ENCODE assay signal across 8 cellular contexts in genomic region chr6:33248932-33249731, GRCh38. TPM values are rescaled to one million over a fixed set of nuclear protein-coding genes. Genes with fewer than 3 reads are reported as not detected.
A peak's percentile ranks its signal among the peaks of the same experiment; 100 is the strongest.
DNase-seq lines count a peak whose midpoint lies in the region; ATAC-seq and TF ChIP-seq lines count a peak whose summit lies in the region.

No MANE protein-coding gene starts in this region.

- peak; percentile 32 to 39 for TF ChIP-seq RAD21 in liver (IDR thresholded peaks at IDR 0.05)

- peak overlapping the region; percentile 79 to 86 for H3K9ac ChIP-seq in liver (ENCODE audit: low read depth in 1 of 2, low read length in 2 of 2)

- H3K36me3 ChIP-seq in liver (ENCODE audit: control insufficient read depth in 4 of 4, insufficient read depth in 3 of 4, low read depth in 1 of 4, low read length in 3 of 4), result peaks cover 0 to 6% (median 1%) of the 10 kb centered on the region in 4 donors

- peak; percentile 99 for DNase-seq in NCI-H748 treated with DMSO at 0.1 percent for 48 hours (lab: John Stamatoyannopoulos, UW)
- DNase-seq in activated CD4-positive, alpha-beta T cell treated with anti-CD3 and anti-CD28 coated beads, Interleukin-2, amount 50 U/mL, for 48 hours, result peak; percentile 98 to 99
- peak; percentile 97 to 99 for DNase-seq in dermis microvascular lymphatic vessel endothelial cell (ENCODE audit: low read depth in 2 of 2)
- peak; percentile 96 for DNase-seq in stimulated activated CD4-positive, alpha-beta T cell treated with anti-CD3 and anti-CD28 coated beads, Interleukin-4, amount 100 ng/mL, for 24 hours

- H3K27me3 ChIP-seq in liver (ENCODE audit: control insufficient read depth in 4 of 4, insufficient read depth in 4 of 4, low read length in 3 of 4), result no peaks in the 10 kb centered on the region

- ATAC-seq in GM19372 (IDR thresholded peaks at IDR 0.05; ENCODE audit: low read depth, unreplicated experiment) (peak; percentile 86), HG03558 (IDR thresholded peaks at IDR 0.05; ENCODE audit: extremely low read depth, unreplicated experiment) (peak; percentile 61)

- H3K27ac ChIP-seq in C4-2B (peak overlapping the region; percentile 95), liver (ENCODE audit: low read depth in 1 of 2, low read length in 2 of 2) (peak overlapping the region; percentile 92 to 97)

- H3K4me3 ChIP-seq in liver (ENCODE audit: low read depth in 1 of 3, low read length in 3 of 3), result peak overlapping the region; percentile 55 to 76 (median 67)

- H3K9me3 ChIP-seq in liver (ENCODE audit: control insufficient read depth in 4 of 4, low read length in 3 of 4), result no peaks in the 10 kb centered on the region

- TF ChIP-seq CTCF in C4-2B (conservative IDR thresholded peaks at IDR 0.05) (no peak), liver (IDR thresholded peaks at IDR 0.05; ENCODE audit: low read depth, low read length, missing input control) (peak; percentile 13)

- H3K4me1 ChIP-seq in liver (ENCODE audit: control insufficient read depth in 4 of 4, insufficient read depth in 4 of 4, low read length in 3 of 4), result peaks cover 2 to 29% (median 23%) of the 10 kb centered on the region in 4 donors

- under 1% methylated on average over 58 of the region's 58 CpGs for WGBS in liver

TF ChIP-seq in liver, 16 proteins besides CTCF, POLR2A, EP300 and RAD21:
- peak; percentile 89 to 95 for TF ChIP-seq HNF4A (conservative IDR thresholded peaks at IDR 0.05)
- TF ChIP-seq, protein P1, sequence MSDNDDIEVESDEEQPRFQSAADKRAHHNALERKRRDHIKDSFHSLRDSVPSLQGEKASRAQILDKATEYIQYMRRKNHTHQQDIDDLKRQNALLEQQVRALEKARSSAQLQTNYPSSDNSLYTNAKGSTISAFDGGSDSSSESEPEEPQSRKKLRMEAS (IDR thresholded peaks at IDR 0.05), result peak; percentile 84
- TF ChIP-seq RXRA (IDR thresholded peaks at IDR 0.05), result peak; percentile 98 to 99
- TF ChIP-seq EGR1 (IDR thresholded peaks at IDR 0.05; ENCODE audit: low read depth in 2 of 2), result peak; percentile 78 to 93
- peak; percentile 50 for TF ChIP-seq NR2F2 (IDR thresholded peaks at IDR 0.05)
- TF ChIP-seq ZBTB33 (IDR thresholded peaks at IDR 0.05), result peak; percentile 54
- TF ChIP-seq HNF4G (IDR thresholded peaks at IDR 0.05), result peak; percentile 57
- peak; percentile 89 for TF ChIP-seq YY1 (IDR thresholded peaks at IDR 0.05)
- TF ChIP-seq GABPA (IDR thresholded peaks at IDR 0.05 in 1 of 2, conservative IDR thresholded peaks at IDR 0.05 in 1 of 2), result peak; percentile 23 to 86
- TF ChIP-seq FOXA2 (IDR thresholded peaks at IDR 0.05), result no peak
- peak; percentile 30 for TF ChIP-seq FOXA1 (IDR thresholded peaks at IDR 0.05)
- peak; percentile 82 for TF ChIP-seq REST (IDR thresholded peaks at IDR 0.05)
- peak; percentile 64 to 68 for TF ChIP-seq JUND (IDR thresholded peaks at IDR 0.05)
- TF ChIP-seq TAF1 (conservative IDR thresholded peaks at IDR 0.05), result peak; percentile 79
- peak; percentile 99 for TF ChIP-seq SP1 (IDR thresholded peaks at IDR 0.05)
- no peak for TF ChIP-seq ATF3 (IDR thresholded peaks at IDR 0.05)

RNA-seq across cellular contexts. Expression of gene VPS52, which starts 22.5 kb away (rescaled TPM):
- 25.0 and 26.6 TPM in 2 replicates for total RNA-seq in dermis microvascular lymphatic vessel endothelial cell
- total RNA-seq in liver, result 10 to 100 TPM; 21.3 to 33.4 TPM
- polyA plus RNA-seq in liver, result 10 to 100 TPM; 23.1 to 27.5 TPM

RNA-seq across cellular contexts. Expression of gene RPS18, which starts 22.7 kb away (rescaled TPM):
- 3,127 and 3,683 TPM in 2 replicates for total RNA-seq in dermis microvascular lymphatic vessel endothelial cell
- total RNA-seq in liver, result 1,000 to 10,000 TPM in 1 of 2 donors, 100 to 1,000 TPM in 1; 742 to 1,432 TPM
- polyA plus RNA-seq in liver, result 1,000 to 10,000 TPM in 1 of 2 donors, 100 to 1,000 TPM in 1; 812 to 1,309 TPM

RNA-seq across cellular contexts. Expression of gene B3GALT4, which starts 27.8 kb away (rescaled TPM):
- total RNA-seq in dermis microvascular lymphatic vessel endothelial cell (2.9 and 3.0 TPM in 2 replicates), liver (1 to 10 TPM; 1.5 to 2.2 TPM)
- polyA plus RNA-seq in liver, result 1 to 10 TPM; 1.5 to 2.7 TPM

RNA-seq across cellular contexts. Expression of gene WDR46, which starts 39.9 kb away (rescaled TPM):
- total RNA-seq in dermis microvascular lymphatic vessel endothelial cell (57.0 and 66.6 TPM in 2 replicates), liver (10 to 100 TPM; 17.9 to 28.3 TPM)
- polyA plus RNA-seq in liver, result 10 to 100 TPM; 23.0 to 30.2 TPM

RNA-seq across cellular contexts. Expression of gene PFDN6, which starts 40.3 kb away (rescaled TPM):
- total RNA-seq in dermis microvascular lymphatic vessel endothelial cell, result 21.0 and 31.5 TPM in 2 replicates
- 10 to 100 TPM; 12.5 to 22.4 TPM for total RNA-seq in liver
- 10 to 100 TPM in 1 of 2 donors, 1 to 10 TPM in 1; 6.5 to 60.1 TPM for polyA plus RNA-seq in liver

Comparison
In these comparisons a context has a peak if more than half of its experiments do, and no peak if none do; other contexts are left out.
1. Peak in every context shown above with its lines: DNase-seq, ATAC-seq, H3K4me3 ChIP-seq and H3K27ac ChIP-seq.